19 cellular contexts compared by ENCODE assay signal in genomic region chr1:166511754-166512153, GRCh38.
DNase-seq lines count a peak whose midpoint lies in the region; ATAC-seq lines count a peak whose summit lies in the region.
"Had no signal": no experiment of that assay in that cellular context is flagged by ENCODE, and none has a peak within 500 bp of the region (broad histone marks: within the 10 kb centered on the region; RNA-seq: fewer than 3 reads in every experiment).

No MANE protein-coding gene starts in this region.

- no peaks in the 10 kb centered on the region for H3K27me3 ChIP-seq in MG63
- H3K27me3 ChIP-seq: BLaER1, esophagus squamous epithelium had no signal

- ATAC-seq in GM19397 (IDR thresholded peaks at IDR 0.05; ENCODE audit: unreplicated experiment) (no peak), GM21529 (IDR thresholded peaks at IDR 0.05; ENCODE audit: unreplicated experiment) (no peak), HG02588 (IDR thresholded peaks at IDR 0.05; ENCODE audit: unreplicated experiment) (no peak)

- H3K4me3 ChIP-seq in MG63: no peak overlapping the region
- H3K4me3 ChIP-seq: BLaER1, esophagus squamous epithelium, prostate gland had no signal

- peak; percentile 61 to 83 for DNase-seq in AML-193 (lab: John Stamatoyannopoulos, UW)
- DNase-seq in MG63: peak; percentile 52
- peak; percentile 8 for DNase-seq in RPMI7951 (ENCODE audit: low read depth)
- DNase-seq in epithelial cell of prostate (ENCODE audit: low read depth, low spot score): peak; percentile 45
- DNase-seq in NCI-H69 (lab: John Stamatoyannopoulos, UW): no peak
- DNase-seq: activated CD4-positive, alpha-beta T cell treated with anti-CD3 and anti-CD28 coated beads, Interleukin-2, amount 50 U/mL, for 1 hour; activated CD8-positive, alpha-beta memory T cell treated with anti-CD3 and anti-CD28 coated beads, Interleukin-2, amount 50 U/mL, for 4 hours; amniotic stem cell; central memory CD4-positive, alpha-beta T cell; esophagus squamous epithelium; NCI-H1092 treated with DMSO at 0.1 percent for 48 hours; small intestine; stimulated activated CD4-positive, alpha-beta T cell treated with anti-CD3 and anti-CD28 coated beads, Interleukin-4, amount 100 ng/mL, for 24 hours had no signal

- H3K36me3 ChIP-seq in MG63: no peaks in the 10 kb centered on the region
- H3K36me3 ChIP-seq: BLaER1, esophagus squamous epithelium, prostate gland had no signal

- no peak overlapping the region for H3K27ac ChIP-seq in epithelial cell of prostate
- H3K27ac ChIP-seq: BLaER1, esophagus squamous epithelium, prostate gland, RWPE1 had no signal

- no peaks in the 10 kb centered on the region for H3K9me3 ChIP-seq in MG63
- H3K9me3 ChIP-seq: prostate gland had no signal
